Comparison of ENCODE assay signal across 8 cellular contexts in the genomic region with DNA sequence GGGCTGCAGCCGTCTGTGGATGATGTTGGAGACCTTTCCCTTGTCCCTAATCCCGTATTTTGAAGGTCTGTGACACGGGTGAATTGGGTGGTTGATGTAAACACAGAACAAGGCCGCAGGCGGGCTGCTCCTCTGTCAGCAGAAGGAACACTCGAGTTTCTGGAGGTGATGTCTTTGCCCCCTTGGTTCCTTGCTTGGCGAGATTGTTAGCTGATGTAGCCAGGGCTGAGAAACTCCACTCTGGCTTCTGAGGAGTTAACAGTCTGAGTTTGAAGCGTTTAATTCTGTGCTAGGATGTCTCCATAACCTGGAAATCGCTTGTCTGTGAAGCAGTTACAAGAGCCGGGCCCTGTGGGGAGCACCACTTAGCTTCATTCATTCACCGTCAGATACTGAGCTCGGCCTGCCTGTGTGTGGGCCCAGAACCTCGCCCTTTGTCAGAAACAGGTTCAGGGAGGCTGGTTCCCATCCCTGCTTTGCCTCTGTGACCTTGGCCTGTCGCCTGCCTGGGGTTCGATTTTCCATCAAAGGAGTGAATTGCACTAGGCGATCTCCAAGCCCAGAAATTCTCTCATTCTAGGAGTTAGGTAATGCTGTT. TPM values are rescaled to one million over a fixed set of nuclear protein-coding genes. Genes with fewer than 3 reads are reported as not detected.
DNase-seq lines count a peak whose midpoint lies in the region; ATAC-seq, FAIRE-seq and TF ChIP-seq lines count a peak whose summit lies in the region.

No MANE protein-coding gene starts in this region.

- H3K27ac ChIP-seq in SK-N-MC (no peak overlapping the region), endodermal cell (ENCODE audit: low read depth, low read length) (no peak overlapping the region), muscle layer of duodenum (ENCODE audit: low read length) (peak overlapping the region; percentile 34)

- H3K4me1 ChIP-seq in endodermal cell (ENCODE audit: control insufficient read depth, insufficient read depth, low read length), result no peaks in the 10 kb centered on the region
- H3K4me1 ChIP-seq in muscle layer of duodenum (ENCODE audit: control insufficient read depth in 1 of 2, insufficient read depth in 2 of 2, low read length in 2 of 2), result peaks cover 7 to 24% of the 10 kb centered on the region in 2 donors

- H3K27me3 ChIP-seq in endodermal cell (ENCODE audit: control insufficient read depth, insufficient read depth, low read length, poor library complexity, severe bottlenecking) (no peaks in the 10 kb centered on the region), muscle layer of duodenum (ENCODE audit: low read depth, low read length) (no peaks in the 10 kb centered on the region)

- peak; percentile 94 for FAIRE-seq in GM19239 (lab: Jason Lieb, UNC)

- H3K4me3 ChIP-seq in SK-N-MC, result peak overlapping the region; percentile 89
- H3K4me3 ChIP-seq in endodermal cell (ENCODE audit: low read length), result peak overlapping the region; percentile 89
- peak overlapping the region; percentile 50 to 84 for H3K4me3 ChIP-seq in muscle layer of duodenum (ENCODE audit: low read depth in 1 of 2, low read length in 2 of 2)

- peak overlapping the region; percentile 70 for H3K27ac Mint-ChIP-seq in endodermal cell

- peaks cover 12% of the 10 kb centered on the region for H3K36me3 Mint-ChIP-seq in endodermal cell (ENCODE audit: low read depth)

- H3K4me3 Mint-ChIP-seq in endodermal cell, result peak overlapping the region; percentile 86

- H3K9me3 Mint-ChIP-seq in endodermal cell, result no peaks in the 10 kb centered on the region

- no peaks in the 10 kb centered on the region for H3K9me3 ChIP-seq in SK-N-MC (ENCODE audit: low read depth, low read length)
- H3K9me3 ChIP-seq in endodermal cell (ENCODE audit: control insufficient read depth, low read length), result no peaks in the 10 kb centered on the region
- H3K9me3 ChIP-seq in muscle layer of duodenum (ENCODE audit: control insufficient read depth in 1 of 2, low read length in 2 of 2), result no peaks in the 10 kb centered on the region

- peaks cover under 1% of the 10 kb centered on the region; the same call in 1 of the 2 replicates for H3K36me3 ChIP-seq in SK-N-MC (ENCODE audit: insufficient read depth, low read length)
- H3K36me3 ChIP-seq in endodermal cell (ENCODE audit: control insufficient read depth, insufficient read depth, low read length), result peaks cover 19% of the 10 kb centered on the region
- H3K36me3 ChIP-seq in muscle layer of duodenum (ENCODE audit: control insufficient read depth in 1 of 2, insufficient read depth in 2 of 2, low read length in 2 of 2), result peaks cover 3 to 4% of the 10 kb centered on the region in 2 donors

- no peaks in the 10 kb centered on the region for H3K27me3 Mint-ChIP-seq in endodermal cell (ENCODE audit: insufficient read depth)

- DNase-seq in GM19239 (ENCODE audit: insufficient read length, low spot score), result no peak
- DNase-seq in SK-N-MC (ENCODE audit: low read depth, low spot score), result no peak
- peak; percentile 60 for DNase-seq in endodermal cell

- TF ChIP-seq CTCF in endodermal cell (conservative IDR thresholded peaks at IDR 0.05), result no peak

- no peak for ATAC-seq in HG03175 (IDR thresholded peaks at IDR 0.05; ENCODE audit: unreplicated experiment)
- ATAC-seq in GM18519 (IDR thresholded peaks at IDR 0.05; ENCODE audit: low FRiP score, unreplicated experiment), result no peak
- no peak for ATAC-seq in HG02759 (IDR thresholded peaks at IDR 0.05; ENCODE audit: unreplicated experiment)
- no peak for ATAC-seq in HG02981 (IDR thresholded peaks at IDR 0.05; ENCODE audit: unreplicated experiment)

- H3K9ac ChIP-seq in SK-N-MC (ENCODE audit: insufficient read length) (peak overlapping the region; percentile 55), endodermal cell (ENCODE audit: extremely low read depth, low read length, poor library complexity, severe bottlenecking) (peak overlapping the region; percentile 43)

- H3K4me1 Mint-ChIP-seq in endodermal cell, result peaks cover 11% of the 10 kb centered on the region

- WGBS in endodermal cell (ENCODE audit: insufficient coverage in 1 of 2, insufficient read length in 1 of 2), 2 experiments, result 19 to 53% methylated on average over 8 to 16 of the region's 16 CpGs

RNA-seq across cellular contexts. Expression of a gene that starts 1.3 kb away (rescaled TPM):
- 10 to 100 TPM; 76.0 to 84.0 TPM for total RNA-seq in endodermal cell
- polyA plus RNA-seq in endodermal cell (2013, experiment 1 of 2), result 72.9 TPM
- polyA plus RNA-seq in endodermal cell (2013, experiment 2 of 2), result 64.3 TPM

RNA-seq across cellular contexts. Expression of a gene that starts 29.2 kb away (rescaled TPM):
- 100 to 1,000 TPM; 161 to 168 TPM for total RNA-seq in endodermal cell
- 154 TPM for polyA plus RNA-seq in endodermal cell (2013, experiment 1 of 2)
- 159 TPM for polyA plus RNA-seq in endodermal cell (2013, experiment 2 of 2)
